Comparison of ENCODE assay signal across 8 cellular contexts in the genomic region with DNA sequence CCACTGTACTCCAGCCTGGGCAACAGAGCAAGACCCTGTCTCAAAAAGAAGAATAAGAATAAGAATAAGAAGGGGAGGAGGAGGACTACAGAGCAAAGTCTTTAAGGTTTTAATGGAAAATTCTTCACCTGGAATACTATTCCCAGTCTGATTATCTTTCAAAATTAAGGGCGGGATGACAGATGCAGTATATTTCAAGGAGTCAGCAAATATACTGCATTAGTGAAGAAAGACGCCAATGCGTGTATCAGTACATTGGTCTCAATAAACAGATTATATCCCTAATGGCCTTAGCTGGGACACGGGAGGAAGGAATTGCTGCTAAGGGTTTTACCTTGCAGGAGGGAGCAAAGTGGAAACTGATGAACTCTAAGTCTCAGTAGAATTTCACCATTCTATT.
"Had no signal": no experiment of that assay in that cellular context is flagged by ENCODE, and none has a peak within 500 bp of the region (broad histone marks: within the 10 kb centered on the region; RNA-seq: fewer than 3 reads in every experiment).

No MANE protein-coding gene starts in this region.

- H3K27ac Mint-ChIP-seq: GM23338, H9, IgD-negative memory B cell had no signal

- H2AFZ ChIP-seq: GM23338 had no signal

- H3K4me3 Mint-ChIP-seq: GM23338, H9, IgD-negative memory B cell had no signal

- H3K4me2 ChIP-seq: GM23338 had no signal

- DNase-seq: H9, HCEC 1CT, KG1 had no signal

- H3K27ac ChIP-seq: HL-60 had no signal

- ATAC-seq: GM23338 had no signal

- H3K4me3 ChIP-seq: GM23338 had no signal

- FAIRE-seq: H1, H54 had no signal

- H3K4me1 Mint-ChIP-seq: GM23338, H9, IgD-negative memory B cell had no signal
